In genomic region chr7:5522288-5522687, GRCh38 we compare ENCODE assay signal across 8 cellular contexts. TPM values are rescaled to one million over a fixed set of nuclear protein-coding genes. Genes with fewer than 3 reads are reported as not detected.
DNase-seq lines count a peak whose midpoint lies in the region; ATAC-seq, FAIRE-seq and TF ChIP-seq lines count a peak whose summit lies in the region.
"Not testable (repeated sequence)": the region's sequence is repeated elsewhere in the genome, so short reads cannot be mapped to it uniquely, and the experiment has no call there.

No MANE protein-coding gene starts in this region.

- RAD21 ChIA-PET in GM12878 (lab: Charles Lee; ENCODE audit: unreplicated experiment): not testable (repeated sequence)

- intact Hi-C loops in GM12878 (cut with micrococcal nuclease; ENCODE audit: unreplicated experiment): not testable (repeated sequence)

- not testable (repeated sequence) for BruUV-seq in GM12878 (replicated peaks; lab: Mats Ljungman, UMichigan)

- not testable (repeated sequence) for H3K4me2 ChIP-seq in GM12878 (ENCODE audit: control insufficient read depth, insufficient read depth); osteoblast (ENCODE audit: insufficient read depth, low read length)

- not testable (repeated sequence) for H3K4me3 Mint-ChIP-seq in T-helper 17 cell; activated T-cell treated with anti-CD3 and anti-CD28 coated beads, Interleukin-2, amount 50 U/mL, for 24 hours

- H3K36me3 Mint-ChIP-seq in T-helper 17 cell (ENCODE audit: low read depth): not testable (repeated sequence)
- H3K36me3 Mint-ChIP-seq in activated T-cell treated with anti-CD3 and anti-CD28 coated beads, Interleukin-2, amount 50 U/mL, for 24 hours (ENCODE audit: low read depth): peaks cover 39% of the 10 kb centered on the region

- not testable (repeated sequence) for TF ChIP-seq POLR2A in GM12878 (IDR thresholded peaks at IDR 0.05; ENCODE audit: low read depth, low read length)

- not testable (repeated sequence) for H3K9ac ChIP-seq in GM12878 (ENCODE audit: control insufficient read depth, insufficient read depth, low read length)

- H3K4me1 ChIP-seq in GM12878 (ENCODE audit: control insufficient read depth, insufficient read depth, low read length); osteoblast (ENCODE audit: insufficient read depth, low read length): not testable (repeated sequence)

- not testable (repeated sequence) for H3K9me3 Mint-ChIP-seq in activated T-cell treated with anti-CD3 and anti-CD28 coated beads, Interleukin-2, amount 50 U/mL, for 24 hours

- SMC1A ChIA-PET in GM12878 (lab: Charles Lee; ENCODE audit: uncharacterized antibody, unreplicated experiment): not testable (repeated sequence)

- peaks cover 18% of the 10 kb centered on the region for H3K4me1 Mint-ChIP-seq in T-helper 17 cell
- peaks cover 20% of the 10 kb centered on the region for H3K4me1 Mint-ChIP-seq in activated T-cell treated with anti-CD3 and anti-CD28 coated beads, Interleukin-2, amount 50 U/mL, for 24 hours (ENCODE audit: low read depth)

- H3K27ac Mint-ChIP-seq in T-helper 17 cell: peak overlapping the region; percentile 98
- peak overlapping the region; percentile 44 for H3K27ac Mint-ChIP-seq in activated T-cell treated with anti-CD3 and anti-CD28 coated beads, Interleukin-2, amount 50 U/mL, for 24 hours

- H2AFZ ChIP-seq in GM12878 (ENCODE audit: control insufficient read depth, low read depth, low read length); osteoblast (ENCODE audit: low read length): not testable (repeated sequence)

- 84% methylated on average over 10 of the region's 10 CpGs for WGBS in GM12878 (ENCODE audit: insufficient coverage, insufficient replicate concordance, low lambda C conversion rate, missing lambda C conversion rate)

- TF ChIP-seq RAD21 in GM12878 (IDR thresholded peaks at IDR 0.05; ENCODE audit: insufficient read depth, low read depth, low read length): not testable (repeated sequence)

- not testable (repeated sequence) for FAIRE-seq in GM12878 (lab: Jason Lieb, UNC)

- ATAC-seq in T-helper 17 cell, GM12878: not testable (repeated sequence)

- in situ Hi-C loops in GM12878 (cut with MboI): not testable (repeated sequence)

- not testable (repeated sequence) for H3K27me3 ChIP-seq in GM12878 (replicated peaks in 1 of 2; ENCODE audit: control insufficient read depth in 2 of 2, insufficient read depth in 2 of 2, low read length in 1 of 2); osteoblast (ENCODE audit: insufficient read depth, low read length)

- H3K27me3 Mint-ChIP-seq in T-helper 17 cell; activated T-cell treated with anti-CD3 and anti-CD28 coated beads, Interleukin-2, amount 50 U/mL, for 24 hours: not testable (repeated sequence)

- H3K79me2 ChIP-seq in GM12878 (ENCODE audit: control insufficient read depth, insufficient read depth, low read length) (peaks cover 10% of the 10 kb centered on the region), osteoblast (ENCODE audit: insufficient read depth, low read length) (peaks cover 13% of the 10 kb centered on the region)

- not testable (repeated sequence) for H4K20me1 ChIP-seq in GM12878 (ENCODE audit: control insufficient read depth, insufficient read depth)
- peaks cover 27% of the 10 kb centered on the region for H4K20me1 ChIP-seq in osteoblast (ENCODE audit: insufficient read depth, low read length)

- DNase-seq in A172 (ENCODE audit: low spot score) (peak; percentile 44), EH (ENCODE audit: low read depth) (peak; percentile 59), HT1080 (ENCODE audit: low read depth) (peak; percentile 48), fibroblast of pulmonary artery (ENCODE audit: low read depth) (peak; percentile 56), osteoblast (ENCODE audit: insufficient read length, low spot score, missing footprints) (peak; percentile 17)
- not testable (repeated sequence) for DNase-seq in T-helper 17 cell; activated T-cell treated with anti-CD3 and anti-CD28 coated beads, Interleukin-2, amount 50 U/mL, for 24 hours; GM12878 (ENCODE audit: low read depth, low spot score)

- CTCF ChIA-PET in GM12878 (lab: Yijun Ruan, JAX): not testable (repeated sequence)

- TF ChIP-seq CTCF in GM12878 (IDR thresholded peaks at IDR 0.05 in 2 of 3, conservative IDR thresholded peaks at IDR 0.05 in 1 of 3; ENCODE audit: control insufficient read depth in 2 of 3, extremely low read depth in 1 of 3, insufficient read depth in 1 of 3, low read depth in 3 of 3, low read length in 3 of 3); fibroblast of pulmonary artery (IDR thresholded peaks at IDR 0.05; ENCODE audit: low read length, missing control alignments); osteoblast (IDR thresholded peaks at IDR 0.05; ENCODE audit: extremely low read depth, low read depth, low read length): not testable (repeated sequence)

- H3K4me3 ChIP-seq in GM12878; fibroblast of pulmonary artery (replicated peaks; ENCODE audit: low read depth, low read length); osteoblast (ENCODE audit: insufficient read depth, low read length): not testable (repeated sequence)

- TF ChIP-seq EP300 in GM12878 (IDR thresholded peaks at IDR 0.05; ENCODE audit: borderline replicate concordance in 1 of 2, control insufficient read depth in 1 of 2, low read depth in 2 of 2, low read length in 2 of 2): not testable (repeated sequence)

- H3K36me3 ChIP-seq in GM12878 (ENCODE audit: control insufficient read depth in 2 of 2, insufficient read depth in 2 of 2, low read length in 1 of 2): peaks cover 13 to 15% of the 10 kb centered on the region in 2 experiments
- peaks cover 28% of the 10 kb centered on the region for H3K36me3 ChIP-seq in osteoblast (ENCODE audit: insufficient read depth, low read length)

- H3K27ac ChIP-seq in GM12878 (ENCODE audit: control insufficient read depth, insufficient read depth); osteoblast (ENCODE audit: low read depth, low read length): not testable (repeated sequence)

- POLR2A ChIA-PET in GM12878 (lab: Charles Lee): not testable (repeated sequence)

- H3K9me3 ChIP-seq in T-helper 17 cell (ENCODE audit: control insufficient read depth, low read length, poor library complexity, severe bottlenecking); GM12878 (replicated peaks; ENCODE audit: control insufficient read depth, insufficient read depth, low read length); osteoblast (ENCODE audit: low read depth, low read length): not testable (repeated sequence)

RNA-seq across cellular contexts. Expression of gene ACTB, which starts 8.1 kb away (rescaled TPM):
- 4,174 and 4,857 TPM in 2 replicates for total RNA-seq in A172 (2014; rRNA removed; shearing (Covaris generic))
- 3,371 and 6,770 TPM in 2 replicates for total RNA-seq in HT1080 (2014; rRNA removed; shearing (Covaris generic))
- polyA plus RNA-seq in HT1080 (2015; cell fraction: cytosol; rRNA removed): 6,796 and 8,116 TPM in 2 replicates
- polyA plus RNA-seq in HT1080 (2015; cell fraction: nucleus; rRNA removed): 4,498 and 5,171 TPM in 2 replicates
- total RNA-seq in T-helper 17 cell (1,000 to 10,000 TPM; 3,656 to 4,118 TPM), GM12878 (2014; rRNA removed) (5,201 and 6,104 TPM in 2 replicates), GM12878 (2014; rRNA removed; fragmentation: Illumina TruSeq; extraction: Trizol) (5,689 and 6,359 TPM in 2 replicates), GM12878 (2021) (16,196 and 16,641 TPM in 2 replicates), osteoblast (3,672 and 4,357 TPM in 2 replicates)
- total RNA-seq in GM12878 (2013; cell fraction: nucleolus; rRNA removed): 1,974 and 2,098 TPM in 2 replicates
- polyA plus RNA-seq in GM12878 (2011; ENCODE audit: low read depth): 7,864 TPM
- polyA plus RNA-seq in GM12878 (2011; rRNA removed) (1,147 and 2,786 TPM in 2 replicates), GM12878 (2014; fragmentation: Illumina TruSeq; extraction: Trizol) (10,962 and 12,114 TPM in 2 replicates), GM12878 (2014; fragmentation: Nextera tagmentation; extraction: Ambion mirVana) (over 10,000 TPM; 10,715 to 12,414 TPM), GM12878 (2014; rRNA removed) (5,798 and 7,688 TPM in 2 replicates), GM12878 (2016; fragmentation: Nextera tagmentation; extraction: Ambion mirVana) (over 10,000 TPM; 31,192 to 31,914 TPM)
- 3,130 and 4,314 TPM in 2 replicates for polyA plus RNA-seq in GM12878 (2011; cell fraction: cytosol; rRNA removed)
- 6,255 and 8,387 TPM in 2 replicates for polyA plus RNA-seq in GM12878 (2011; cell fraction: nucleus; rRNA removed)
- polyA plus RNA-seq in GM12878 (2012): 9,522 and 10,892 TPM in 2 replicates
- 3,368 and 4,052 TPM in 2 replicates for polyA minus RNA-seq in GM12878 (2011; rRNA and poly(A)+ RNA removed)
- 3,847 and 4,043 TPM in 2 replicates for polyA minus RNA-seq in GM12878 (2011; cell fraction: cytosol; rRNA and poly(A)+ RNA removed)
- polyA minus RNA-seq in GM12878 (2011; cell fraction: nucleus; rRNA and poly(A)+ RNA removed): 1,573 and 2,410 TPM in 2 replicates

RNA-seq across cellular contexts. Expression of gene FBXL18, which starts 8.7 kb away (rescaled TPM):
- 7.9 and 8.0 TPM in 2 replicates for total RNA-seq in A172 (2014; rRNA removed; shearing (Covaris generic))
- total RNA-seq in HT1080 (2014; rRNA removed; shearing (Covaris generic)): 12.1 and 17.6 TPM in 2 replicates
- 10.8 and 11.7 TPM in 2 replicates for polyA plus RNA-seq in HT1080 (2015; cell fraction: cytosol; rRNA removed)
- 20.9 and 23.0 TPM in 2 replicates for polyA plus RNA-seq in HT1080 (2015; cell fraction: nucleus; rRNA removed)
- total RNA-seq in T-helper 17 cell (1 to 10 TPM; 9.7 TPM), GM12878 (2014; rRNA removed) (4.7 and 6.7 TPM in 2 replicates), GM12878 (2014; rRNA removed; fragmentation: Illumina TruSeq; extraction: Trizol) (2.0 and 2.8 TPM in 2 replicates), GM12878 (2021) (15.9 and 19.6 TPM in 2 replicates), osteoblast (8.8 and 9.4 TPM in 2 replicates)
- total RNA-seq in GM12878 (2013; cell fraction: nucleolus; rRNA removed): 14.1 and 16.0 TPM in 2 replicates
- 1.1 TPM for polyA plus RNA-seq in GM12878 (2011; ENCODE audit: low read depth)
- polyA plus RNA-seq in GM12878 (2011; rRNA removed) (0.61 and 2.0 TPM in 2 replicates), GM12878 (2014; fragmentation: Illumina TruSeq; extraction: Trizol) (0.95 and 2.7 TPM in 2 replicates), GM12878 (2014; fragmentation: Nextera tagmentation; extraction: Ambion mirVana) (1 to 10 TPM in 1 of 2 experiments, under 1 TPM in 1; 0.80 to 1.1 TPM), GM12878 (2014; rRNA removed) (10.0 and 11.3 TPM in 2 replicates), GM12878 (2016; fragmentation: Nextera tagmentation; extraction: Ambion mirVana) (10 to 100 TPM; 13.6 to 14.8 TPM)
- polyA plus RNA-seq in GM12878 (2011; cell fraction: cytosol; rRNA removed): 2.1 and 3.8 TPM in 2 replicates
- 5.4 and 10.5 TPM in 2 replicates for polyA plus RNA-seq in GM12878 (2011; cell fraction: nucleus; rRNA removed)
- 3.4 TPM in 2 replicates for polyA plus RNA-seq in GM12878 (2012)
- 4.2 and 6.3 TPM in 2 replicates for polyA minus RNA-seq in GM12878 (2011; rRNA and poly(A)+ RNA removed)
- polyA minus RNA-seq in GM12878 (2011; cell fraction: cytosol; rRNA and poly(A)+ RNA removed): 4.8 and 5.6 TPM in 2 replicates
- polyA minus RNA-seq in GM12878 (2011; cell fraction: nucleus; rRNA and poly(A)+ RNA removed): 3.7 and 7.7 TPM in 2 replicates
